In genomic region chr16:28184625-28185024, GRCh38 we compare ENCODE assay signal across 15 cellular contexts.
"Had no signal": no experiment of that assay in that cellular context is flagged by ENCODE, and none has a peak within 500 bp of the region (broad histone marks: within the 10 kb centered on the region; RNA-seq: fewer than 3 reads in every experiment).

No MANE protein-coding gene starts in this region.

- H3K27ac Mint-ChIP-seq: brain, endodermal cell had no signal

- H3K4me3 Mint-ChIP-seq: activated CD8-positive, alpha-beta memory T cell treated with anti-CD3 and anti-CD28 coated beads, Interleukin-2, amount 10 ng/mL, durations not matched to agents 7 days and 5 days; activated T-cell treated with anti-CD3 and anti-CD28 coated beads, Interleukin-2, amount 50 U/mL, for 4 hours; brain; endodermal cell had no signal

- H2AFZ ChIP-seq: hepatocyte had no signal

- H3K9me3 ChIP-seq: transverse colon had no signal

- DNase-seq: activated CD4-positive, alpha-beta T cell treated with anti-CD3 and anti-CD28 coated beads for 48 hours; activated CD8-positive, alpha-beta memory T cell treated with anti-CD3 and anti-CD28 coated beads, Interleukin-2, amount 10 ng/mL, durations not matched to agents 7 days and 5 days; activated T-cell treated with anti-CD3 and anti-CD28 coated beads, Interleukin-2, amount 50 U/mL, for 4 hours; amygdala; dermis blood vessel endothelial cell; endodermal cell; kidney glomerular epithelial cell; posterior cingulate gyrus; stimulated activated CD4-positive, alpha-beta T cell treated with anti-CD3 and anti-CD28 coated beads, Interleukin-4, amount 100 ng/mL, for 4 hours; SW 1271; transverse colon; WERI-Rb-1 had no signal

- H3K27me3 ChIP-seq: hepatocyte, transverse colon had no signal

- ATAC-seq: activated CD8-positive, alpha-beta memory T cell treated with anti-CD3 and anti-CD28 coated beads, Interleukin-2, amount 10 ng/mL, durations not matched to agents 7 days and 5 days; activated T-cell treated with anti-CD3 and anti-CD28 coated beads, Interleukin-2, amount 50 U/mL, for 4 hours had no signal

- H3K27ac ChIP-seq: hepatocyte, transverse colon, WERI-Rb-1 had no signal

- H3K4me2 ChIP-seq: hepatocyte had no signal

- H3K36me3 ChIP-seq: transverse colon had no signal

- H3K27me3 Mint-ChIP-seq: activated CD8-positive, alpha-beta memory T cell treated with anti-CD3 and anti-CD28 coated beads, Interleukin-2, amount 10 ng/mL, durations not matched to agents 7 days and 5 days had no signal

- H3K4me3 ChIP-seq: hepatocyte, skin epidermis, transverse colon had no signal
